In the genomic region with DNA sequence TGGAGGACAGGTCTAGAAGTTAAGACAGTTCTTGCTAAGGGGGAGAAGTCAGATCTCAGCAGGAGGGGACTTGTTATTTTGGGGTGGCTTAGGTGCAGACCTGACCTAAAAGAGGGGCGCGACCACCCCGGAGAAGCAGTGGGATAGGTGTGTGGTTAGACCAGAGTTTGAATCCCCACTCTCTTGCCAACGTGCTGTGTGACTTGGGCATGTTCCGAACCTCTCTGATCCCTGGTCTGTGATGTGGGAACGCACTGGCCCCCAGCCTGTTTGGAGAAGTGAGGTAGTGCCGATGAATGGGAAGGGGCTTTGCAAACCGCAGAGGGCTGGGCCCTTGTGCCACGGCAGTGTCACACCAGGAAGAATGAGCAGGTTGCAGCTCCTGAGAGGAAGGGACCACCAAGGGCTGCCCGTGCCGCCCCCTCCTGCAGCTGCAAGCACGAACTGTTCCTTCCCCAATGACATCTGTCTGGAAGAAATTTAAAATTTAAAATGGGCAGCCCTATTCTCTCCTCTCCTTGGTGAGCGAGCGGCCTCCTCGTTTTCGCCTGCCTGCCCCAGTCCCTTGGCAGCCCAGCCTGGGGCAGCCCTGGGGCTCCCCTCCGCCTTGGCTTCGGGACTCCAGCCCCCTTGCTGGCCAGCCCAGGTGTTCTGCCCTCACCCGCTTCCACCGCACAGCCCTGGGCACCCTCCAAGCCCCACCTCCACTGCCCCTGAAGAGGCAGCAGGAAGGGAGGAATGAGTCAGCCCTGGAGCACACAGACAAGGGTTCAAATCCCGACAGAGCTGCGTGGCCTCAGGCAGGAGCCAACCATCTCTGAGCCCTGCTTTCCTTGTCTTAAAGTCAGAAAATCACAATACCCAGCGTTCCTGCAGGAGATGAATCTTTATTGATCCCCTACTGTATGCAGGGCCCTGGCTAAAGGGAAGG, we compare ENCODE assay signal across 1 cellular context.
TF ChIP-seq lines count a peak whose summit lies in the region.

No MANE protein-coding gene starts in this region.

TF ChIP-seq in GM12878, 131 proteins besides CTCF, POLR2A, EP300 and RAD21:
- TF ChIP-seq, protein P1, sequence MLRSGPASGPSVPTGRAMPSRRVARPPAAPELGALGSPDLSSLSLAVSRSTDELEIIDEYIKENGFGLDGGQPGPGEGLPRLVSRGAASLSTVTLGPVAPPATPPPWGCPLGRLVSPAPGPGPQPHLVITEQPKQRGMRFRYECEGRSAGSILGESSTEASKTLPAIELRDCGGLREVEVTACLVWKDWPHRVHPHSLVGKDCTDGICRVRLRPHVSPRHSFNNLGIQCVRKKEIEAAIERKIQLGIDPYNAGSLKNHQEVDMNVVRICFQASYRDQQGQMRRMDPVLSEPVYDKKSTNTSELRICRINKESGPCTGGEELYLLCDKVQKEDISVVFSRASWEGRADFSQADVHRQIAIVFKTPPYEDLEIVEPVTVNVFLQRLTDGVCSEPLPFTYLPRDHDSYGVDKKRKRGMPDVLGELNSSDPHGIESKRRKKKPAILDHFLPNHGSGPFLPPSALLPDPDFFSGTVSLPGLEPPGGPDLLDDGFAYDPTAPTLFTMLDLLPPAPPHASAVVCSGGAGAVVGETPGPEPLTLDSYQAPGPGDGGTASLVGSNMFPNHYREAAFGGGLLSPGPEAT (IDR thresholded peaks at IDR 0.05; ENCODE audit: low read depth) = no peak
- TF ChIP-seq ZSCAN29 (IDR thresholded peaks at IDR 0.05) (no peak), TCF7 (IDR thresholded peaks at IDR 0.05; ENCODE audit: borderline replicate concordance) (no peak), MYC (IDR thresholded peaks at IDR 0.05; ENCODE audit: insufficient read depth, insufficient read length, insufficient replicate concordance, low read length, severe bottlenecking) (no peak), SRF (IDR thresholded peaks at IDR 0.05; ENCODE audit: low read depth in 2 of 2, low read length in 2 of 2) (no peak), GABPA (IDR thresholded peaks at IDR 0.05; ENCODE audit: low read depth) (no peak), CREB1 (IDR thresholded peaks at IDR 0.05; ENCODE audit: low read depth) (no peak), HCFC1 (IDR thresholded peaks at IDR 0.05; ENCODE audit: low read length) (no peak), POLR2AphosphoS5 (IDR thresholded peaks at IDR 0.05; ENCODE audit: low read length) (no peak), NR2C2 (IDR thresholded peaks at IDR 0.05; ENCODE audit: borderline replicate concordance, control insufficient read depth, insufficient read length, low read depth) (no peak), EED (IDR thresholded peaks at IDR 0.05; ENCODE audit: low read depth) (no peak)
- TF ChIP-seq, protein P2, sequence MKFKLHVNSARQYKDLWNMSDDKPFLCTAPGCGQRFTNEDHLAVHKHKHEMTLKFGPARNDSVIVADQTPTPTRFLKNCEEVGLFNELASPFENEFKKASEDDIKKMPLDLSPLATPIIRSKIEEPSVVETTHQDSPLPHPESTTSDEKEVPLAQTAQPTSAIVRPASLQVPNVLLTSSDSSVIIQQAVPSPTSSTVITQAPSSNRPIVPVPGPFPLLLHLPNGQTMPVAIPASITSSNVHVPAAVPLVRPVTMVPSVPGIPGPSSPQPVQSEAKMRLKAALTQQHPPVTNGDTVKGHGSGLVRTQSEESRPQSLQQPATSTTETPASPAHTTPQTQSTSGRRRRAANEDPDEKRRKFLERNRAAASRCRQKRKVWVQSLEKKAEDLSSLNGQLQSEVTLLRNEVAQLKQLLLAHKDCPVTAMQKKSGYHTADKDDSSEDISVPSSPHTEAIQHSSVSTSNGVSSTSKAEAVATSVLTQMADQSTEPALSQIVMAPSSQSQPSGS (IDR thresholded peaks at IDR 0.05; ENCODE audit: low read length) = no peak
TF ChIP-seq in GM12878: peak in this region for 0.
